ENCODE assay signal across 1 cellular context in the genomic region with DNA sequence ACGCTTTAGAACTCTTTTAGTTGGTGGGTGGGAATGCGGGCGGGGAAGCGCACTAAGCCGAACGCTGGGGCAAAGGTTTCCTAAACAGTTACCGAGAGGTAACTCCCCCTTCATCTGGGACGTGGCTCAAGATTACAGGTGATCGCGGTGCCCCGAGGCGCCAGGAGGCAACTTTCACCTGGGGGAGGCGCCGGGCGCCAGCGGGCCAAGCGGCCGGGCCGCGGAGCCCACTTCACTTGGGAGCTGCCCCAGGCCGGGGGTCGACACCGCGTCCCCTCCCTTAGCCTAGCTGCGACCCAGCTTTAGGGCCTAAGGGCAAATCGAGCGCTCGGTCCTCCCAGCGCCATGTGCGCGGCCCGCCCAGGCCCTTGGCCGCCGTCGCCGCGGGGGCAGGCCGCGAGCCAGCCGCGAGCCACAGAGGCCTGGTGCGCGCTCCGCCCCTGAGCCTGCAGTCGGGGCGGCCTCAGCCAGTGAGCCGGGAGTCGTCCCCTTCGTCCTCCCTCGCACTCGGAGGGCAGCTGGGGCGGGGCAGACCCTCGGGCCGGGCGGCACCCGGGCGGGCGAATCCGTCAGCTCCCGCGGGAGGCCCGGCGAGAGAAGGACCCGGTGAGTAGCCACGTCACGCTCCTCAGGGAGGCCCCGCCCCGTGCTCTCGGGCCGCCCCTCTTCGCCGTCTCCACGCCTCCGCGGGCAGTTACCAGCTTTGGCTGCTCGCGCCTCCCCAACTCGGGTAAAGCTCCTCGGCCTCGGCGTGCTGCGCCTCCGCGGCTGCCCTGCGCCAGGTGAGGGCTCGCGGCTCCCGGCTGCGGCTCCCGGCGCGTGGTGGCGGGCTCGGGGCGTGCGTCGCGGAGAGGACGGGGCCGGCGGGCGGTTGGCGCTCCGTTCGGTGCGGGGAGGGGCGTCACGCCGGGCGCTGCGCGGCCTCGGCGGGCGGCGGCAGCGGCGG.
TF ChIP-seq lines count a peak whose summit lies in the region.

A gene (plus strand): TSS at position 693 of the 946 bp plus-strand sequence. CDS start 13,640 bp downstream, outside the sequence.

TF ChIP-seq in H1, 55 proteins besides CTCF, POLR2A, EP300 and RAD21:
- TF ChIP-seq TAF7 (optimal IDR thresholded peaks at IDR 0.05; ENCODE audit: borderline replicate concordance, low read depth, low read length) (peak; percentile 82), CHD2 (IDR thresholded peaks at IDR 0.05; ENCODE audit: low read length) (peak; percentile 89), BRCA1 (IDR thresholded peaks at IDR 0.05; ENCODE audit: low read depth, low read length) (peak; percentile 66; the same call in 1 of the 2 replicates), GTF2F1 (IDR thresholded peaks at IDR 0.05; ENCODE audit: borderline replicate concordance, low read depth, low read length) (no peak), KDM1A (IDR thresholded peaks at IDR 0.05; ENCODE audit: borderline replicate concordance, low read length) (no peak), TAF1 (IDR thresholded peaks at IDR 0.05; ENCODE audit: low read depth, low read length) (peak; percentile 92), YY1 (IDR thresholded peaks at IDR 0.05; ENCODE audit: low read depth, low read length) (peak; percentile 44; the same call in 1 of the 2 replicates), HDAC2 (IDR thresholded peaks at IDR 0.05; ENCODE audit: borderline replicate concordance in 1 of 2, low read depth in 2 of 2, low read length in 2 of 2) (peak in 1 of 2 experiments; percentile 80; a peak in 2 of 4 replicates), ASH2L (IDR thresholded peaks at IDR 0.05; ENCODE audit: low read length) (peak; percentile 80), CEBPB (IDR thresholded peaks at IDR 0.05; ENCODE audit: low read depth, low read length) (no peak), KDM4A (IDR thresholded peaks at IDR 0.05; ENCODE audit: low read depth, low read length, severe bottlenecking) (no peak), CBX8 (IDR thresholded peaks at IDR 0.05; ENCODE audit: borderline replicate concordance, low read depth, low read length) (no peak), POU5F1 (IDR thresholded peaks at IDR 0.05; ENCODE audit: low read depth, low read length) (no peak), KDM5A (IDR thresholded peaks at IDR 0.05; ENCODE audit: low read length) (no peak), PHF8 (conservative IDR thresholded peaks at IDR 0.05; ENCODE audit: low read depth, low read length) (peak; percentile 95), SRF (IDR thresholded peaks at IDR 0.05; ENCODE audit: low read depth, low read length) (no peak), SP1 (IDR thresholded peaks at IDR 0.05; ENCODE audit: low read depth, low read length) (peak; percentile 28; the same call in 1 of the 2 replicates), CHD1 (IDR thresholded peaks at IDR 0.05; ENCODE audit: low read depth, low read length) (peak; percentile 35; the same call in 1 of the 2 replicates), SP4 (IDR thresholded peaks at IDR 0.05; ENCODE audit: low read length) (0 out of 2 replicates have a peak, but pooled peaks have one; percentile 25), SIN3A (conservative IDR thresholded peaks at IDR 0.05 in 1 of 2, IDR thresholded peaks at IDR 0.05 in 1 of 2; ENCODE audit: low read depth in 1 of 2, low read length in 2 of 2) (peak in 1 of 2 experiments; percentile 31; a peak in 2 of 4 replicates), MAFK (IDR thresholded peaks at IDR 0.05; ENCODE audit: low read depth, low read length) (no peak), CREB1 (IDR thresholded peaks at IDR 0.05) (peak; percentile 86), TBP (IDR thresholded peaks at IDR 0.05; ENCODE audit: low read depth, low read length) (peak; percentile 90), EGR1 (IDR thresholded peaks at IDR 0.05; ENCODE audit: borderline replicate concordance, low read depth, low read length) (0 out of 2 replicates have a peak, but pooled peaks have one; percentile 5), RXRA (IDR thresholded peaks at IDR 0.05; ENCODE audit: insufficient read depth, low read depth, low read length) (no peak), TCF12 (IDR thresholded peaks at IDR 0.05; ENCODE audit: low read depth, low read length) (0 out of 2 replicates have a peak, but pooled peaks have one; percentile 3), SIRT6 (IDR thresholded peaks at IDR 0.05; ENCODE audit: low read length) (no peak), POLR2AphosphoS5 (IDR thresholded peaks at IDR 0.05; ENCODE audit: low read depth, low read length) (peak; percentile 95), NRF1 (IDR thresholded peaks at IDR 0.05; ENCODE audit: low read depth, low read length) (no peak), BACH1 (IDR thresholded peaks at IDR 0.05; ENCODE audit: low read length) (no peak), RBBP5 (IDR thresholded peaks at IDR 0.05; ENCODE audit: borderline replicate concordance, low read depth, low read length) (0 out of 2 replicates have a peak, but pooled peaks have one; percentile 20), EZH2 (IDR thresholded peaks at IDR 0.05; ENCODE audit: low read depth, low read length, severe bottlenecking) (no peak)
- TF ChIP-seq, protein P1, sequence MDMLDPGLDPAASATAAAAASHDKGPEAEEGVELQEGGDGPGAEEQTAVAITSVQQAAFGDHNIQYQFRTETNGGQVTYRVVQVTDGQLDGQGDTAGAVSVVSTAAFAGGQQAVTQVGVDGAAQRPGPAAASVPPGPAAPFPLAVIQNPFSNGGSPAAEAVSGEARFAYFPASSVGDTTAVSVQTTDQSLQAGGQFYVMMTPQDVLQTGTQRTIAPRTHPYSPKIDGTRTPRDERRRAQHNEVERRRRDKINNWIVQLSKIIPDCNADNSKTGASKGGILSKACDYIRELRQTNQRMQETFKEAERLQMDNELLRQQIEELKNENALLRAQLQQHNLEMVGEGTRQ (IDR thresholded peaks at IDR 0.05; ENCODE audit: low read length) = no peak
- TF ChIP-seq, protein P2, sequence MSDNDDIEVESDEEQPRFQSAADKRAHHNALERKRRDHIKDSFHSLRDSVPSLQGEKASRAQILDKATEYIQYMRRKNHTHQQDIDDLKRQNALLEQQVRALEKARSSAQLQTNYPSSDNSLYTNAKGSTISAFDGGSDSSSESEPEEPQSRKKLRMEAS (IDR thresholded peaks at IDR 0.05) = peak; percentile 90
- TF ChIP-seq, protein P3, sequence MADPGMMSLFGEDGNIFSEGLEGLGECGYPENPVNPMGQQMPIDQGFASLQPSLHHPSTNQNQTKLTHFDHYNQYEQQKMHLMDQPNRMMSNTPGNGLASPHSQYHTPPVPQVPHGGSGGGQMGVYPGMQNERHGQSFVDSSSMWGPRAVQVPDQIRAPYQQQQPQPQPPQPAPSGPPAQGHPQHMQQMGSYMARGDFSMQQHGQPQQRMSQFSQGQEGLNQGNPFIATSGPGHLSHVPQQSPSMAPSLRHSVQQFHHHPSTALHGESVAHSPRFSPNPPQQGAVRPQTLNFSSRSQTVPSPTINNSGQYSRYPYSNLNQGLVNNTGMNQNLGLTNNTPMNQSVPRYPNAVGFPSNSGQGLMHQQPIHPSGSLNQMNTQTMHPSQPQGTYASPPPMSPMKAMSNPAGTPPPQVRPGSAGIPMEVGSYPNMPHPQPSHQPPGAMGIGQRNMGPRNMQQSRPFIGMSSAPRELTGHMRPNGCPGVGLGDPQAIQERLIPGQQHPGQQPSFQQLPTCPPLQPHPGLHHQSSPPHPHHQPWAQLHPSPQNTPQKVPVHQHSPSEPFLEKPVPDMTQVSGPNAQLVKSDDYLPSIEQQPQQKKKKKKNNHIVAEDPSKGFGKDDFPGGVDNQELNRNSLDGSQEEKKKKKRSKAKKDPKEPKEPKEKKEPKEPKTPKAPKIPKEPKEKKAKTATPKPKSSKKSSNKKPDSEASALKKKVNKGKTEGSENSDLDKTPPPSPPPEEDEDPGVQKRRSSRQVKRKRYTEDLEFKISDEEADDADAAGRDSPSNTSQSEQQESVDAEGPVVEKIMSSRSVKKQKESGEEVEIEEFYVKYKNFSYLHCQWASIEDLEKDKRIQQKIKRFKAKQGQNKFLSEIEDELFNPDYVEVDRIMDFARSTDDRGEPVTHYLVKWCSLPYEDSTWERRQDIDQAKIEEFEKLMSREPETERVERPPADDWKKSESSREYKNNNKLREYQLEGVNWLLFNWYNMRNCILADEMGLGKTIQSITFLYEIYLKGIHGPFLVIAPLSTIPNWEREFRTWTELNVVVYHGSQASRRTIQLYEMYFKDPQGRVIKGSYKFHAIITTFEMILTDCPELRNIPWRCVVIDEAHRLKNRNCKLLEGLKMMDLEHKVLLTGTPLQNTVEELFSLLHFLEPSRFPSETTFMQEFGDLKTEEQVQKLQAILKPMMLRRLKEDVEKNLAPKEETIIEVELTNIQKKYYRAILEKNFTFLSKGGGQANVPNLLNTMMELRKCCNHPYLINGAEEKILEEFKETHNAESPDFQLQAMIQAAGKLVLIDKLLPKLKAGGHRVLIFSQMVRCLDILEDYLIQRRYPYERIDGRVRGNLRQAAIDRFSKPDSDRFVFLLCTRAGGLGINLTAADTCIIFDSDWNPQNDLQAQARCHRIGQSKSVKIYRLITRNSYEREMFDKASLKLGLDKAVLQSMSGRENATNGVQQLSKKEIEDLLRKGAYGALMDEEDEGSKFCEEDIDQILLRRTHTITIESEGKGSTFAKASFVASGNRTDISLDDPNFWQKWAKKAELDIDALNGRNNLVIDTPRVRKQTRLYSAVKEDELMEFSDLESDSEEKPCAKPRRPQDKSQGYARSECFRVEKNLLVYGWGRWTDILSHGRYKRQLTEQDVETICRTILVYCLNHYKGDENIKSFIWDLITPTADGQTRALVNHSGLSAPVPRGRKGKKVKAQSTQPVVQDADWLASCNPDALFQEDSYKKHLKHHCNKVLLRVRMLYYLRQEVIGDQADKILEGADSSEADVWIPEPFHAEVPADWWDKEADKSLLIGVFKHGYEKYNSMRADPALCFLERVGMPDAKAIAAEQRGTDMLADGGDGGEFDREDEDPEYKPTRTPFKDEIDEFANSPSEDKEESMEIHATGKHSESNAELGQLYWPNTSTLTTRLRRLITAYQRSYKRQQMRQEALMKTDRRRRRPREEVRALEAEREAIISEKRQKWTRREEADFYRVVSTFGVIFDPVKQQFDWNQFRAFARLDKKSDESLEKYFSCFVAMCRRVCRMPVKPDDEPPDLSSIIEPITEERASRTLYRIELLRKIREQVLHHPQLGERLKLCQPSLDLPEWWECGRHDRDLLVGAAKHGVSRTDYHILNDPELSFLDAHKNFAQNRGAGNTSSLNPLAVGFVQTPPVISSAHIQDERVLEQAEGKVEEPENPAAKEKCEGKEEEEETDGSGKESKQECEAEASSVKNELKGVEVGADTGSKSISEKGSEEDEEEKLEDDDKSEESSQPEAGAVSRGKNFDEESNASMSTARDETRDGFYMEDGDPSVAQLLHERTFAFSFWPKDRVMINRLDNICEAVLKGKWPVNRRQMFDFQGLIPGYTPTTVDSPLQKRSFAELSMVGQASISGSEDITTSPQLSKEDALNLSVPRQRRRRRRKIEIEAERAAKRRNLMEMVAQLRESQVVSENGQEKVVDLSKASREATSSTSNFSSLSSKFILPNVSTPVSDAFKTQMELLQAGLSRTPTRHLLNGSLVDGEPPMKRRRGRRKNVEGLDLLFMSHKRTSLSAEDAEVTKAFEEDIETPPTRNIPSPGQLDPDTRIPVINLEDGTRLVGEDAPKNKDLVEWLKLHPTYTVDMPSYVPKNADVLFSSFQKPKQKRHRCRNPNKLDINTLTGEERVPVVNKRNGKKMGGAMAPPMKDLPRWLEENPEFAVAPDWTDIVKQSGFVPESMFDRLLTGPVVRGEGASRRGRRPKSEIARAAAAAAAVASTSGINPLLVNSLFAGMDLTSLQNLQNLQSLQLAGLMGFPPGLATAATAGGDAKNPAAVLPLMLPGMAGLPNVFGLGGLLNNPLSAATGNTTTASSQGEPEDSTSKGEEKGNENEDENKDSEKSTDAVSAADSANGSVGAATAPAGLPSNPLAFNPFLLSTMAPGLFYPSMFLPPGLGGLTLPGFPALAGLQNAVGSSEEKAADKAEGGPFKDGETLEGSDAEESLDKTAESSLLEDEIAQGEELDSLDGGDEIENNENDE (IDR thresholded peaks at IDR 0.05; ENCODE audit: insufficient replicate concordance, low read length) = no peak
- TF ChIP-seq, protein P4, sequence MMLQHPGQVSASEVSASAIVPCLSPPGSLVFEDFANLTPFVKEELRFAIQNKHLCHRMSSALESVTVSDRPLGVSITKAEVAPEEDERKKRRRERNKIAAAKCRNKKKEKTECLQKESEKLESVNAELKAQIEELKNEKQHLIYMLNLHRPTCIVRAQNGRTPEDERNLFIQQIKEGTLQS (IDR thresholded peaks at IDR 0.05; ENCODE audit: insufficient read depth, low read depth, low read length) = no peak
